Comparison of ENCODE assay signal across 23 cellular contexts in the genomic region with DNA sequence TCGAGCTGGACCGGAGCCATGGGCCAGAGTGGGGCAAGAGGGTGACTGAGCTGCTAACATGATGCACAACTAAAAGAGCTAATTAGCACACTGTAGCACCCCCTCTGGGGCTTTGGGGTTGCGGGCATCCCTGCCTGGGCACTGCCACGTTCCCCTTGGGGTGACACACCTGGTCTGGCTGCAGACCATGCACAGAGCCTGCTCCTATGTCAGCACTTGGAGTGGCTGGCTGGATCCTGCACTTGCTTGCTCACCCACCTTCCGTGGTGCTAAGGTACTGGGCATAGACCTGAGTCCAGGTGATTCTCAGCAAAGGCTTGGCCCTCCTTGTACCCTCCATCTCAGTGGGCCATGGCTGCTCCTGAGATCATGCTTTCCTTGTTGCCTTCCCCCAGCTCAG. TPM values are rescaled to one million over a fixed set of nuclear protein-coding genes. Genes with fewer than 3 reads are reported as not detected.
DNase-seq lines count a peak whose midpoint lies in the region; ATAC-seq, FAIRE-seq and TF ChIP-seq lines count a peak whose summit lies in the region.
"Had no signal": no experiment of that assay in that cellular context is flagged by ENCODE, and none has a peak within 500 bp of the region (broad histone marks: within the 10 kb centered on the region; RNA-seq: fewer than 3 reads in every experiment).

No MANE protein-coding gene starts in this region.

- no peak for TF ChIP-seq EP300 in GM12878 (IDR thresholded peaks at IDR 0.05; ENCODE audit: borderline replicate concordance in 1 of 2, control insufficient read depth in 1 of 2, low read depth in 2 of 2, low read length in 2 of 2)

- no peaks in the 10 kb centered on the region for H3K27me3 ChIP-seq in left ventricle myocardium inferior (ENCODE audit: low read depth)
- no peaks in the 10 kb centered on the region for H3K27me3 ChIP-seq in GM12878 (replicated peaks in 1 of 2; ENCODE audit: control insufficient read depth in 2 of 2, insufficient read depth in 2 of 2, low read length in 1 of 2)
- no peaks in the 10 kb centered on the region for H3K27me3 ChIP-seq in esophagus squamous epithelium

- TF ChIP-seq RAD21 in GM12878 (IDR thresholded peaks at IDR 0.05; ENCODE audit: insufficient read depth, low read depth, low read length) = no peak

- H3K27ac ChIP-seq in left ventricle myocardium inferior (replicated peaks) = peak overlapping the region; percentile 26
- no peak overlapping the region for H3K27ac ChIP-seq in GM12878 (ENCODE audit: control insufficient read depth, insufficient read depth)
- H3K27ac ChIP-seq in esophagus squamous epithelium = peak overlapping the region in 3 of 4 donors; percentile 5 to 39 (median 9)
- H3K27ac ChIP-seq: GM23248 had no signal

- POLR2A ChIA-PET in GM12878 (lab: Charles Lee) = no interaction called here

- peaks cover 59% of the 10 kb centered on the region for H3K4me1 ChIP-seq in left ventricle myocardium inferior
- H3K4me1 ChIP-seq in GM12878 (ENCODE audit: control insufficient read depth, insufficient read depth, low read length) = no peaks in the 10 kb centered on the region
- H3K4me1 ChIP-seq in esophagus squamous epithelium = peaks cover 0 to 18% (median 2%) of the 10 kb centered on the region in 3 donors
- H3K4me1 ChIP-seq: HAP-1 had no signal

- no peak for FAIRE-seq in GM12878 (lab: Jason Lieb, UNC)
- FAIRE-seq: A204.1, RCC 7860 had no signal

- H3K4me3 ChIP-seq in left ventricle myocardium inferior (no peak overlapping the region), GM12878 (no peak overlapping the region), esophagus squamous epithelium (no peak overlapping the region)
- H3K4me3 ChIP-seq: GM23248, HAP-1 had no signal

- H3K79me2 ChIP-seq in GM12878 (ENCODE audit: control insufficient read depth, insufficient read depth, low read length) = peaks cover 2% of the 10 kb centered on the region

- H3K4me2 ChIP-seq in GM12878 (ENCODE audit: control insufficient read depth, insufficient read depth) = no peak overlapping the region
- H3K4me2 ChIP-seq: SK-N-SH had no signal

- no peak overlapping the region for H2AFZ ChIP-seq in GM12878 (ENCODE audit: control insufficient read depth, low read depth, low read length)
- H2AFZ ChIP-seq: GM23248 had no signal

- H3K9me3 ChIP-seq in left ventricle myocardium inferior (replicated peaks) (no peaks in the 10 kb centered on the region), GM12878 (replicated peaks; ENCODE audit: control insufficient read depth, insufficient read depth, low read length) (no peaks in the 10 kb centered on the region; the same call in 2 of the 3 replicates), esophagus squamous epithelium (no peaks in the 10 kb centered on the region)
- H3K9me3 ChIP-seq: HAP-1, SK-N-SH had no signal

- ATAC-seq in left cardiac atrium (no peak), GM12878 (no peak), HG03432 (IDR thresholded peaks at IDR 0.05; ENCODE audit: unreplicated experiment) (no peak), GM19452 (IDR thresholded peaks at IDR 0.05; ENCODE audit: unreplicated experiment) (no peak)

- no peak overlapping the region for H3K9ac ChIP-seq in GM12878 (ENCODE audit: control insufficient read depth, insufficient read depth, low read length)
- H3K9ac ChIP-seq: GM23248, SK-N-SH had no signal

- RAD21 ChIA-PET in GM12878 (lab: Charles Lee; ENCODE audit: unreplicated experiment) = no interaction called here

- in situ Hi-C loops in GM12878 (cut with MboI) = no loop called here

- TF ChIP-seq CTCF in left ventricle myocardium inferior (IDR thresholded peaks at IDR 0.05; ENCODE audit: borderline replicate concordance) (no peak), GM12878 (IDR thresholded peaks at IDR 0.05 in 2 of 3, conservative IDR thresholded peaks at IDR 0.05 in 1 of 3; ENCODE audit: control insufficient read depth in 2 of 3, extremely low read depth in 1 of 3, insufficient read depth in 1 of 3, low read depth in 3 of 3, low read length in 3 of 3) (no peak), esophagus squamous epithelium (IDR thresholded peaks at IDR 0.05) (no peak)

- H4K20me1 ChIP-seq in GM12878 (ENCODE audit: control insufficient read depth, insufficient read depth) = no peaks in the 10 kb centered on the region; the same call in 1 of the 2 replicates

- CTCF ChIA-PET in GM12878 (lab: Yijun Ruan, JAX) = interaction anchor here (1.0 to 2.9 kb wide), 3 partner anchors 10 to 303 kb away, joined by 3 to 16 read pairs (median 6); a partner anchor contains a TSS

- TF ChIP-seq POLR2A in GM12878 (IDR thresholded peaks at IDR 0.05; ENCODE audit: low read depth, low read length) (0 out of 2 replicates have a peak, but pooled peaks have one; percentile 60), esophagus squamous epithelium (IDR thresholded peaks at IDR 0.05) (no peak)

- DNase-seq in left ventricle myocardium inferior (no peak), left cardiac atrium (no peak), GM12878 (ENCODE audit: low read depth, low spot score) (no peak), esophagus squamous epithelium (lab: John Stamatoyannopoulos, UW) (no peak), NCI-H128 (lab: John Stamatoyannopoulos, UW; ENCODE audit: unreplicated experiment) (no peak), ecto neural progenitor cell (ENCODE audit: low spot score) (no peak)
- DNase-seq: C1 segment of cervical spinal cord; CD8-positive, alpha-beta memory T cell; DMS79 treated with DMSO at 0.1 percent for 48 hours; GF-D8; GM23248; HFFc6; NCI-H1105 treated with DMSO at 0.1 percent for 48 hours; NCI-H2029; NCI-H446; NCI-H524 treated with DMSO at 0.1 percent for 48 hours; NCI-H774; SK-N-SH had no signal

- intact Hi-C loops in left ventricle myocardium inferior (cut with micrococcal nuclease) (loop anchor here (10.0 kb wide), 1 partner anchor 132 kb away; a partner anchor contains a TSS), left cardiac atrium (cut with DNase I) (loop anchor here (10.0 kb wide), 2 partner anchors 68 to 132 kb away; a partner anchor contains a TSS), GM12878 (cut with micrococcal nuclease; ENCODE audit: unreplicated experiment) (no loop called here), esophagus squamous epithelium (cut with DNase I) (loop anchor here (5.0 kb wide), 1 partner anchor 129 kb away; no protein-coding TSS in a partner anchor)

- WGBS in GM12878 (ENCODE audit: insufficient coverage, insufficient replicate concordance, low lambda C conversion rate, missing lambda C conversion rate) = 88% methylated on average over 5 of the region's 5 CpGs
- 83 to 92% methylated on average over 2 of the region's 5 CpGs for WGBS in esophagus squamous epithelium, 2 donors

- BruUV-seq in GM12878 (replicated peaks; lab: Mats Ljungman, UMichigan) = no TSS peak

- SMC1A ChIA-PET in GM12878 (lab: Charles Lee; ENCODE audit: uncharacterized antibody, unreplicated experiment) = no interaction called here

- H3K36me3 ChIP-seq in left ventricle myocardium inferior = peaks cover 64% of the 10 kb centered on the region
- H3K36me3 ChIP-seq in GM12878 (ENCODE audit: control insufficient read depth in 2 of 2, insufficient read depth in 2 of 2, low read length in 1 of 2) = peaks cover 40 to 51% of the 10 kb centered on the region in 2 experiments
- H3K36me3 ChIP-seq in esophagus squamous epithelium = peaks cover 14 to 82% (median 16%) of the 10 kb centered on the region in 3 donors

TF ChIP-seq in GM12878, 131 proteins besides CTCF, POLR2A, EP300 and RAD21 (continues in another document):
- TF ChIP-seq IRF4 (IDR thresholded peaks at IDR 0.05; ENCODE audit: low read depth, low read length) = no peak
- TF ChIP-seq, protein P1, sequence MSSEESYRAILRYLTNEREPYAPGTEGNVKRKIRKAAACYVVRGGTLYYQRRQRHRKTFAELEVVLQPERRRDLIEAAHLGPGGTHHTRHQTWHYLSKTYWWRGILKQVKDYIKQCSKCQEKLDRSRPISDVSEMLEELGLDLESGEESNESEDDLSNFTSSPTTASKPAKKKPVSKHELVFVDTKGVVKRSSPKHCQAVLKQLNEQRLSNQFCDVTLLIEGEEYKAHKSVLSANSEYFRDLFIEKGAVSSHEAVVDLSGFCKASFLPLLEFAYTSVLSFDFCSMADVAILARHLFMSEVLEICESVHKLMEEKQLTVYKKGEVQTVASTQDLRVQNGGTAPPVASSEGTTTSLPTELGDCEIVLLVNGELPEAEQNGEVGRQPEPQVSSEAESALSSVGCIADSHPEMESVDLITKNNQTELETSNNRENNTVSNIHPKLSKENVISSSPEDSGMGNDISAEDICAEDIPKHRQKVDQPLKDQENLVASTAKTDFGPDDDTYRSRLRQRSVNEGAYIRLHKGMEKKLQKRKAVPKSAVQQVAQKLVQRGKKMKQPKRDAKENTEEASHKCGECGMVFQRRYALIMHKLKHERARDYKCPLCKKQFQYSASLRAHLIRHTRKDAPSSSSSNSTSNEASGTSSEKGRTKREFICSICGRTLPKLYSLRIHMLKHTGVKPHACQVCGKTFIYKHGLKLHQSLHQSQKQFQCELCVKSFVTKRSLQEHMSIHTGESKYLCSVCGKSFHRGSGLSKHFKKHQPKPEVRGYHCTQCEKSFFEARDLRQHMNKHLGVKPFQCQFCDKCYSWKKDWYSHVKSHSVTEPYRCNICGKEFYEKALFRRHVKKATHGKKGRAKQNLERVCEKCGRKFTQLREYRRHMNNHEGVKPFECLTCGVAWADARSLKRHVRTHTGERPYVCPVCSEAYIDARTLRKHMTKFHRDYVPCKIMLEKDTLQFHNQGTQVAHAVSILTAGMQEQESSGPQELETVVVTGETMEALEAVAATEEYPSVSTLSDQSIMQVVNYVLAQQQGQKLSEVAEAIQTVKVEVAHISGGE (CRISPR knock-in tag; IDR thresholded peaks at IDR 0.05) = no peak

RNA-seq across cellular contexts. Expression of a gene that starts 12.8 kb away (rescaled TPM):
- total RNA-seq in left ventricle myocardium inferior (2.7 TPM), left cardiac atrium (1 to 10 TPM; 1.7 to 2.5 TPM), GM12878 (2014; rRNA removed) (0.06 and 0.44 TPM in 2 replicates), GM12878 (2014; rRNA removed; fragmentation: Illumina TruSeq; extraction: Trizol) (under 0.01 TPM in 1 of 2 replicates, not detected in the other), GM12878 (2021) (0.05 and 0.18 TPM in 2 replicates), esophagus squamous epithelium (1 to 10 TPM; 1.9 to 4.4 (median 3.4) TPM)
- total RNA-seq in GM12878 (2013; cell fraction: nucleolus; rRNA removed) = 0.15 and 0.17 TPM in 2 replicates
- polyA plus RNA-seq in GM12878 (2011; ENCODE audit: low read depth) = 0.04 TPM
- polyA plus RNA-seq in GM12878 (2011; rRNA removed) (0.01 and 0.03 TPM in 2 replicates), GM12878 (2014; fragmentation: Illumina TruSeq; extraction: Trizol) (0.01 TPM in 1 of 2 replicates, not detected in the other), GM12878 (2014; fragmentation: Nextera tagmentation; extraction: Ambion mirVana) (not detected), GM12878 (2014; rRNA removed) (0.06 and 0.10 TPM in 2 replicates), GM12878 (2016; fragmentation: Nextera tagmentation; extraction: Ambion mirVana) (not detected)
- polyA plus RNA-seq in GM12878 (2011; cell fraction: cytosol; rRNA removed) = 0.01 and 0.02 TPM in 2 replicates
- polyA plus RNA-seq in GM12878 (2011; cell fraction: nucleus; rRNA removed) = 0.29 and 0.57 TPM in 2 replicates
- polyA plus RNA-seq in GM12878 (2012) = 0.08 and 0.11 TPM in 2 replicates
- polyA minus RNA-seq in GM12878 (2011; rRNA and poly(A)+ RNA removed) = 0.05 TPM in 1 of 2 replicates, not detected in the other
- not detected in 2 replicates for polyA minus RNA-seq in GM12878 (2011; cell fraction: cytosol; rRNA and poly(A)+ RNA removed)
- under 0.01 and 0.10 TPM in 2 replicates for polyA minus RNA-seq in GM12878 (2011; cell fraction: nucleus; rRNA and poly(A)+ RNA removed)
- polyA plus RNA-seq: CD8-positive, alpha-beta memory T cell had no signal
